In the genomic region with DNA sequence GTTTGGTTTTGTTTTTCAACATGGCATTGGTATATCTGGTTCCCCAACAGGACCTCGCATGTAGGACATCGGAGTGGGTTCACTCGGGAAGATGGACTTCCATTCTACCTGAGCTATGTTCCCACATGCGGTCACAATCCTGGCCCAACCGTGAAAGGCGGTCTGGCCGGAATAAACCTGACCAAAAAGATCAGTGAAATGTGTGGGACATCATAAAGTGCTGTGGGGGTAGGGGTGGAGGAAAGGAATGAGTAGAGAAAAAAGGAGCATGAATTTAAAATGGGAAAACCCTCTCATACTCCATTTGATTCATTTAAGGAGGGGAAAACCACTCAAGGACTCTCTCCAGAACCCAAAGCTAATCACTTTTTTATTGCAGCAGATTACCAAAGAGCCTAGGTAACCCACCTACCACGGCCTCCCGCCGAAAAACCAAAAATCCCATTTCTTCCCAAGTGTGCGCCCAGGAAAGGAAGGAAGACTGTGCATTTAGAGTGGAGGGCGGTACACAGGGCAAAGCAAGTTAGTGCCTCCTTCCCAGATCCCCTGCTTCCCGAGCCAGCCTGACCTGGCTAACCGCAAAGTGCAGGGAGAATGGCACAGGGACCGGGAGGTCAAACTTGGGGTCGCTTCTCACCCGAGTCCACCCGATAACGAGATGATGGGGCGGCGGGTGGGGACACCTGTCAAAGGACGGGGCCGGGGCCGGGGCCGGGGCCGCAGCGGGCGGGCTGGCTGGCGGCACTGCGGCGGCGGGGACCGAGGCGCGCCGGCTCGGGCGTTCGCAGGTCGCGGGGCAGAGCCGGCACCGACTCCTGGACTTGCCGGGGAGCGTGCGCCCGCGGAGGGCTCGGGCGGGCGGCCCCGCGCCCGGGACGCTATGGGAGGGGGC, we compare ENCODE assay signal across 8 cellular contexts. TPM values are rescaled to one million over a fixed set of nuclear protein-coding genes. Genes with fewer than 3 reads are reported as not detected.
DNase-seq lines count a peak whose midpoint lies in the region; ATAC-seq and TF ChIP-seq lines count a peak whose summit lies in the region.

No MANE protein-coding gene starts in this region.

- H3K27me3 ChIP-seq in breast epithelium = no peaks in the 10 kb centered on the region
- H3K27me3 ChIP-seq in testis = no peaks in the 10 kb centered on the region

- intact Hi-C loops in breast epithelium (cut with DNase I; ENCODE audit: low total_unique reads) = no loop called here
- intact Hi-C loops in testis (cut with DNase I; ENCODE audit: low total_unique reads) = no loop called here

- H3K9me3 ChIP-seq in breast epithelium = no peaks in the 10 kb centered on the region
- no peaks in the 10 kb centered on the region for H3K9me3 ChIP-seq in testis

- 14 to 24% methylated on average over 26 to 48 of the region's 55 CpGs for WGBS in testis, 2 donors

- H3K36me3 ChIP-seq in breast epithelium (no peaks in the 10 kb centered on the region), testis (ENCODE audit: low read depth, missing control alignments) (no peaks in the 10 kb centered on the region)

- H3K4me1 ChIP-seq in breast epithelium = no peaks in the 10 kb centered on the region
- peaks cover 4% of the 10 kb centered on the region for H3K4me1 ChIP-seq in testis

- no peak for TF ChIP-seq CTCF in breast epithelium (IDR thresholded peaks at IDR 0.05)
- TF ChIP-seq CTCF in testis (IDR thresholded peaks at IDR 0.05) = no peak

- TF ChIP-seq POLR2A in breast epithelium (IDR thresholded peaks at IDR 0.05) (no peak), testis (IDR thresholded peaks at IDR 0.05) (no peak)

- H3K27ac ChIP-seq in breast epithelium = peak overlapping the region in 1 of 2 donors; percentile 78
- no peak overlapping the region for H3K27ac ChIP-seq in testis

- peak; percentile 50 for ATAC-seq in left lobe of liver
- ATAC-seq in HG02798 (IDR thresholded peaks at IDR 0.05; ENCODE audit: poor library complexity, unreplicated experiment) = no peak

- H3K4me3 ChIP-seq in breast epithelium (peak overlapping the region; percentile 56 to 93 (median 77)), testis (peak overlapping the region; percentile 31 to 76)

- DNase-seq in stimulated activated CD4-positive, alpha-beta T cell treated with anti-CD3 and anti-CD28 coated beads, Interleukin-4, amount 100 ng/mL, for 1 hour = peak; percentile 4
- no peak for DNase-seq in stimulated activated CD4-positive, alpha-beta T cell treated with anti-CD3 and anti-CD28 coated beads, Interleukin-1b, Interleukin-23, amount 100 ng/mL, for 48 hours
- DNase-seq in breast epithelium (ENCODE audit: low spot score in 2 of 2) = no peak
- DNase-seq in left lobe of liver (ENCODE audit: low spot score) = peak; percentile 52
- DNase-seq in testis = no peak
- DNase-seq in mesenteric fat pad (ENCODE audit: low spot score) = no peak
- DNase-seq in NCI-H82 treated with DMSO at 0.1 percent for 48 hours (lab: John Stamatoyannopoulos, UW; ENCODE audit: unreplicated experiment) = no peak

RNA-seq across cellular contexts. Expression of gene TMEM150C, which starts 0.7 kb away (rescaled TPM):
- total RNA-seq in breast epithelium (10 to 100 TPM; 38.3 to 52.1 (median 46.7) TPM), left lobe of liver (8.1 TPM), testis (10 to 100 TPM in 1 of 2 donors, 1 to 10 TPM in 1; 7.2 to 11.4 TPM), mesenteric fat pad (9.2 TPM)
- polyA plus RNA-seq in testis (ENCODE audit: insufficient read depth, low read depth, low replicate concordance) = 7.7 TPM

Comparison
In these comparisons a context has a peak if more than half of its experiments do, and no peak if none do; other contexts are left out.
1. DNase-seq: peak in stimulated activated CD4-positive, alpha-beta T cell treated with anti-CD3 and anti-CD28 coated beads, Interleukin-4, amount 100 ng/mL, for 1 hour (single experiment) and left lobe of liver (single experiment); none in stimulated activated CD4-positive, alpha-beta T cell treated with anti-CD3 and anti-CD28 coated beads, Interleukin-1b, Interleukin-23, amount 100 ng/mL, for 48 hours (single experiment), breast epithelium (0 of 2), testis (single experiment), mesenteric fat pad (single experiment) and NCI-H82 treated with DMSO at 0.1 percent for 48 hours (single experiment).